ENCODE assay signal across 11 cellular contexts in genomic region chr20:9241232-9241692, GRCh38.
DNase-seq lines count a peak whose midpoint lies in the region; ATAC-seq, FAIRE-seq and TF ChIP-seq lines count a peak whose summit lies in the region.
"Had no signal": no experiment of that assay in that cellular context is flagged by ENCODE, and none has a peak within 500 bp of the region (broad histone marks: within the 10 kb centered on the region; RNA-seq: fewer than 3 reads in every experiment).

No MANE protein-coding gene starts in this region.

- no peak overlapping the region for H3K27ac ChIP-seq in epithelial cell of prostate
- H3K27ac ChIP-seq in kidney (ENCODE audit: low read depth in 2 of 2, low read length in 2 of 2), result no peak overlapping the region
- H3K27ac ChIP-seq: suprapubic skin had no signal

- H3K9me3 ChIP-seq in kidney (ENCODE audit: control insufficient read depth in 1 of 2, low read length in 2 of 2), result no peaks in the 10 kb centered on the region
- H3K9me3 ChIP-seq: suprapubic skin had no signal

- ATAC-seq in HG02571 (IDR thresholded peaks at IDR 0.05; ENCODE audit: unreplicated experiment), result no peak
- ATAC-seq: activated T-helper 17 cell treated with anti-CD3 and anti-CD28 coated beads, Interleukin-2, amount 50 U/mL, for 72 hours had no signal

- peaks cover 0 to 4% of the 10 kb centered on the region in 2 donors for H3K4me1 ChIP-seq in kidney (ENCODE audit: control insufficient read depth in 1 of 2, insufficient read depth in 1 of 2, low read depth in 1 of 2, low read length in 2 of 2)
- H3K4me1 ChIP-seq: suprapubic skin had no signal

- H3K4me3 ChIP-seq in retinal pigment epithelial cell (ENCODE audit: low read length), result no peak overlapping the region
- no peak overlapping the region for H3K4me3 ChIP-seq in kidney (ENCODE audit: low read length in 2 of 2)
- H3K4me3 ChIP-seq: suprapubic skin had no signal

- intact Hi-C loops in kidney (cut with DNase I), result no loop called here

- DNase-seq in GM04504 (ENCODE audit: low read depth) (peak; percentile 59), NCI-H69 (lab: John Stamatoyannopoulos, UW) (peak; percentile 57), epithelial cell of prostate (ENCODE audit: low read depth, low spot score) (peak; percentile 50), retinal pigment epithelial cell (ENCODE audit: low read depth) (peak; percentile 90), kidney (no peak)
- DNase-seq in activated CD4-positive, alpha-beta T cell treated with anti-CD3 and anti-CD28 coated beads for 1 hour, result no peak
- DNase-seq: effector memory CD4-positive, alpha-beta T cell; T-helper 2 cell had no signal

- no peak for FAIRE-seq in kidney (lab: Jason Lieb, UNC)

- H3K36me3 ChIP-seq in kidney (ENCODE audit: control insufficient read depth in 1 of 2, insufficient read depth in 2 of 2, low read length in 2 of 2), result no peaks in the 10 kb centered on the region
- H3K36me3 ChIP-seq: suprapubic skin had no signal

- TF ChIP-seq CTCF in retinal pigment epithelial cell (conservative IDR thresholded peaks at IDR 0.05; ENCODE audit: low read depth, low read length) (no peak), kidney (IDR thresholded peaks at IDR 0.05; ENCODE audit: borderline replicate concordance, extremely low read depth, insufficient read depth) (no peak)

- H3K9ac ChIP-seq in kidney (ENCODE audit: low read length in 2 of 2), result no peak overlapping the region

Comparison
In these comparisons a context has a peak if more than half of its experiments do, and no peak if none do; other contexts are left out.
1. DNase-seq: peak in GM04504 (single experiment), NCI-H69 (single experiment), epithelial cell of prostate (single experiment) and retinal pigment epithelial cell (single experiment); none in kidney (single experiment) and activated CD4-positive, alpha-beta T cell treated with anti-CD3 and anti-CD28 coated beads for 1 hour (single experiment).